In genomic region chr11:128507936-128508335, GRCh38 we compare ENCODE assay signal across 10 cellular contexts.
DNase-seq lines count a peak whose midpoint lies in the region; ATAC-seq, FAIRE-seq and TF ChIP-seq lines count a peak whose summit lies in the region.
"Had no signal": no experiment of that assay in that cellular context is flagged by ENCODE, and none has a peak within 500 bp of the region (broad histone marks: within the 10 kb centered on the region; RNA-seq: fewer than 3 reads in every experiment).

No MANE protein-coding gene starts in this region.

- TF ChIP-seq POLR2A in GM12892 (IDR thresholded peaks at IDR 0.05; ENCODE audit: low read depth, low read length) = no peak
- TF ChIP-seq POLR2A in lower leg skin (IDR thresholded peaks at IDR 0.05) = no peak

- 58 to 71% methylated on average over 6 of the region's 6 CpGs for WGBS in lower leg skin, 2 donors

- H3K4me3 Mint-ChIP-seq in T-cell = peak overlapping the region; percentile 82 to 99 (median 98)

- H3K4me3 ChIP-seq in fibroblast of villous mesenchyme (ENCODE audit: low read depth, low read length) (peak overlapping the region; percentile 27), skeletal muscle cell (ENCODE audit: low read depth, low read length) (peak overlapping the region; percentile 33), lower leg skin (ENCODE audit: low read depth, poor library complexity, severe bottlenecking) (no peak overlapping the region)

- peaks cover 79% of the 10 kb centered on the region for H3K36me3 Mint-ChIP-seq in T-cell

- CTCF ChIA-PET in T-cell (lab: Charles Lee) = interaction anchor here (0.6 to 5.2 kb wide), 10 partner anchors 9 to 336 kb away, joined by 3 to 45 read pairs (median 4); no protein-coding TSS in a partner anchor

- FAIRE-seq in GM12892 (lab: Jason Lieb, UNC) = peak; percentile 53
- FAIRE-seq: G401.6 had no signal

- H3K9me3 Mint-ChIP-seq in T-cell = no peaks in the 10 kb centered on the region
- H3K9me3 Mint-ChIP-seq: nephron had no signal

- intact Hi-C loops in lower leg skin (cut with DNase I; ENCODE audit: low total_unique reads) (no loop called here), posterior vena cava (cut with DNase I) (no loop called here)

- H3K27ac Mint-ChIP-seq in T-cell = peak overlapping the region; percentile 96 to 98

- TF ChIP-seq CTCF in fibroblast of villous mesenchyme (IDR thresholded peaks at IDR 0.05; ENCODE audit: insufficient read depth, low read depth, low read length) = no peak
- no peak for TF ChIP-seq CTCF in lower leg skin (IDR thresholded peaks at IDR 0.05)

- ATAC-seq in T-cell (replicated peaks in 1 of 4) (no peak), HG03442 (IDR thresholded peaks at IDR 0.05; ENCODE audit: unreplicated experiment) (no peak)

- H3K27me3 Mint-ChIP-seq in T-cell = no peaks in the 10 kb centered on the region

- H3K4me1 Mint-ChIP-seq in T-cell = peaks cover 97 to 100% (median 99%) of the 10 kb centered on the region in 3 donors

- POLR2A ChIA-PET in T-cell (lab: Charles Lee) = interaction anchor here (0.5 to 7.1 kb wide), 7 partner anchors 10 to 184 kb away, joined by 3 to 86 read pairs (median 5); no protein-coding TSS in a partner anchor

- DNase-seq in GM12892 (ENCODE audit: insufficient read length) (no peak), T-cell (no peak), fibroblast of villous mesenchyme (ENCODE audit: low read depth) (peak; percentile 82), skeletal muscle cell (ENCODE audit: low read depth) (no peak), lower leg skin (ENCODE audit: low spot score in 2 of 2) (no peak), posterior vena cava (ENCODE audit: low spot score) (no peak), epidermal melanocyte (ENCODE audit: insufficient read length, low spot score) (no peak)
